Comparison of ENCODE assay signal across 13 cellular contexts in genomic region chr11:76935030-76935429, GRCh38.
"Had no signal": no experiment of that assay in that cellular context is flagged by ENCODE, and none has a peak within 500 bp of the region (broad histone marks: within the 10 kb centered on the region; RNA-seq: fewer than 3 reads in every experiment).

No MANE protein-coding gene starts in this region.

- H3K4me1 ChIP-seq: gastroesophageal sphincter, heart right ventricle had no signal

- H3K27me3 ChIP-seq: gastroesophageal sphincter, heart right ventricle had no signal

- DNase-seq: activated CD4-positive, alpha-beta memory T cell treated with anti-CD3 and anti-CD28 coated beads for 36 hours; activated CD4-positive, CD25-positive, alpha-beta regulatory T cell treated with anti-CD3 and anti-CD28 coated beads, Interleukin-2, amount 50 U/mL, for 72 hours; activated CD8-positive, alpha-beta memory T cell treated with anti-CD3 and anti-CD28 coated beads, Interleukin-2, amount 10 ng/mL, durations not matched to agents 7 days and 5 days; activated naive CD4-positive, alpha-beta T cell treated with anti-CD3 and anti-CD28 coated beads, Interleukin-2, amount 10 ng/mL, durations not matched to agents 7 days and 5 days; activated T-cell treated with anti-CD3 and anti-CD28 coated beads, Interleukin-2, amount 50 U/mL, for 1 hour; effector CD8-positive, alpha-beta T cell; heart right ventricle; islet precursor cell; natural killer cell; stimulated activated CD4-positive, alpha-beta T cell treated with anti-CD3 and anti-CD28 coated beads, Interleukin-1b, Interleukin-23, amount 100 ng/mL, for 48 hours; stimulated activated naive CD8-positive, alpha-beta T cell treated with anti-CD3 and anti-CD28 coated beads, Interleukin-15, amount 100 ng/mL, for 72 hours; T1000 had no signal

- H3K4me3 ChIP-seq: gastroesophageal sphincter, heart right ventricle had no signal

- ATAC-seq: activated CD8-positive, alpha-beta memory T cell treated with anti-CD3 and anti-CD28 coated beads, Interleukin-2, amount 10 ng/mL, durations not matched to agents 7 days and 5 days; gastroesophageal sphincter; heart right ventricle; natural killer cell; stimulated activated naive CD8-positive, alpha-beta T cell treated with anti-CD3 and anti-CD28 coated beads, Interleukin-15, amount 100 ng/mL, for 72 hours had no signal

- H3K27ac ChIP-seq: gastroesophageal sphincter, heart right ventricle had no signal
